8 cellular contexts compared by ENCODE assay signal in genomic region chr1:181189691-181190361, GRCh38.
DNase-seq lines count a peak whose midpoint lies in the region; ATAC-seq, FAIRE-seq and TF ChIP-seq lines count a peak whose summit lies in the region.

No MANE protein-coding gene starts in this region.

- H4K20me1 ChIP-seq in IMR-90 (ENCODE audit: insufficient read depth, low read length) (no peaks in the 10 kb centered on the region), SK-N-SH (ENCODE audit: insufficient read depth) (no peaks in the 10 kb centered on the region)

- H2BK120ac ChIP-seq in IMR-90 (ENCODE audit: low read depth, low read length) = no peak overlapping the region

- CTCF ChIA-PET in IMR-90 (lab: Yijun Ruan, JAX) (interaction anchor here (0.6 to 1.2 kb wide), 7 partner anchors 11 to 891 kb away, joined by 3 to 8 read pairs (median 3); no protein-coding TSS in a partner anchor), SK-N-SH (lab: Yijun Ruan, JAX) (interaction anchor here (0.6 to 10.9 kb wide), 54 partner anchors 10 to 917 kb away, joined by 3 to 134 read pairs (median 4); no protein-coding TSS in a partner anchor)

- H3K9me1 ChIP-seq in IMR-90 (ENCODE audit: insufficient read depth, low read length) = no peaks in the 10 kb centered on the region

- H3K27me3 ChIP-seq in IMR-90 (ENCODE audit: control insufficient read depth, insufficient read depth, low read length) = peaks cover 25% of the 10 kb centered on the region
- H3K27me3 ChIP-seq in SK-N-SH (ENCODE audit: insufficient read depth) = peaks cover 6% of the 10 kb centered on the region; the same call in 1 of the 2 replicates
- peaks cover 0 to 30% (median 9%) of the 10 kb centered on the region in 7 donors for H3K27me3 ChIP-seq in heart right ventricle
- H3K27me3 ChIP-seq in psoas muscle (ENCODE audit: insufficient read depth in 3 of 3, low read length in 2 of 3) = no peaks in the 10 kb centered on the region

- H3K9me3 ChIP-seq in IMR-90 (ENCODE audit: control insufficient read depth, insufficient read depth, low read length) (no peaks in the 10 kb centered on the region), SK-N-SH (no peaks in the 10 kb centered on the region), heart right ventricle (peaks cover 0 to 4% (median 0%) of the 10 kb centered on the region in 11 donors), psoas muscle (no peaks in the 10 kb centered on the region)

- H3K4me2 ChIP-seq in IMR-90 (ENCODE audit: low read depth, low read length) (peak overlapping the region; percentile 60; the same call in 1 of the 2 replicates), SK-N-SH (peak overlapping the region; percentile 92)

- no peak for FAIRE-seq in urothelium cell line (lab: Jason Lieb, UNC)

- H3K4ac ChIP-seq in IMR-90 (ENCODE audit: low read depth, low read length) = no peak overlapping the region

- no peaks in the 10 kb centered on the region for H3K36me3 ChIP-seq in IMR-90 (ENCODE audit: control insufficient read depth, insufficient read depth, low read length)
- H3K36me3 ChIP-seq in SK-N-SH (replicated peaks in 1 of 2; ENCODE audit: control insufficient read depth in 1 of 2, insufficient read depth in 2 of 2, low read length in 1 of 2) = no peaks in the 10 kb centered on the region
- no peaks in the 10 kb centered on the region for H3K36me3 ChIP-seq in heart right ventricle
- H3K36me3 ChIP-seq in psoas muscle (ENCODE audit: insufficient read depth in 1 of 2, low read depth in 1 of 2) = no peaks in the 10 kb centered on the region

- TF ChIP-seq CTCF in AG09309 (IDR thresholded peaks at IDR 0.05; ENCODE audit: control insufficient read depth, insufficient read depth, low read depth, low read length, missing control alignments) = peak; percentile 88
- peak; percentile 96 for TF ChIP-seq CTCF in IMR-90 (conservative IDR thresholded peaks at IDR 0.05; ENCODE audit: low read depth, low read length)
- peak; percentile 96 for TF ChIP-seq CTCF in SK-N-SH (IDR thresholded peaks at IDR 0.05)
- TF ChIP-seq CTCF in heart right ventricle (IDR thresholded peaks at IDR 0.05) = peak; percentile 86 to 97 (median 95)
- TF ChIP-seq CTCF in psoas muscle (IDR thresholded peaks at IDR 0.05) = peak; percentile 99

- H3K14ac ChIP-seq in IMR-90 (replicated peaks; ENCODE audit: low read depth, low read length) = no peak overlapping the region

- no peak for TF ChIP-seq POLR2A in IMR-90 (IDR thresholded peaks at IDR 0.05; ENCODE audit: low read depth, low read length)

- WGBS in IMR-90 (ENCODE audit: extremely low coverage in 2 of 2, insufficient read length in 1 of 2), 2 experiments = 9% methylated on average over 17 of the region's 40 CpGs; no CpG with 5 or more reads in 1 of the 2 experiments
- WGBS in SK-N-SH (ENCODE audit: low lambda C conversion rate) = 0% methylated on average over 10 of the region's 40 CpGs
- 6% methylated on average over 40 of the region's 40 CpGs for WGBS in heart right ventricle, 2 donors
- WGBS in psoas muscle, 3 donors = 9 to 10% (median 9%) methylated on average over 38 to 40 of the region's 40 CpGs

- H4K91ac ChIP-seq in IMR-90 (ENCODE audit: insufficient read depth, low read depth, low read length) = no peak overlapping the region

- H3F3A ChIP-seq in SK-N-SH (replicated peaks; ENCODE audit: insufficient read depth) = no peaks in the 10 kb centered on the region

- TF ChIP-seq RAD21 in IMR-90 (IDR thresholded peaks at IDR 0.05; ENCODE audit: low read length) (peak; percentile 92), SK-N-SH (IDR thresholded peaks at IDR 0.05; ENCODE audit: low read length) (peak; percentile 86)

- no peak for DNase-seq in AG09309 (ENCODE audit: low read depth)
- peak; percentile 29 for DNase-seq in IMR-90
- peak; percentile 92 for DNase-seq in SK-N-SH
- DNase-seq in activated naive CD4-positive, alpha-beta T cell treated with anti-CD3 and anti-CD28 coated beads, Interleukin-2, amount 50 U/mL, for 16 hours = peak; percentile 78
- peak; percentile 36 to 77 for DNase-seq in heart right ventricle
- DNase-seq in psoas muscle = peak; percentile 65 to 80
- peak; percentile 87 for DNase-seq in urothelium cell line (ENCODE audit: low spot score)

- in situ Hi-C loops in IMR-90 (cut with MboI; ENCODE audit: low sequenced_read_pairs) = loop anchor here (5.0 kb wide), 1 partner anchor 232 kb away; no protein-coding TSS in a partner anchor

- no peaks in the 10 kb centered on the region for H3K79me2 ChIP-seq in SK-N-SH (ENCODE audit: insufficient read depth)

- ATAC-seq in GM18858 (IDR thresholded peaks at IDR 0.05; ENCODE audit: unreplicated experiment) = peak; percentile 55
- ATAC-seq in IMR-90 (ENCODE audit: low read depth) = peak; percentile 99
- ATAC-seq in heart right ventricle = peak; percentile 89 to 93 (median 92)
- peak; percentile 92 to 99 (median 95) for ATAC-seq in psoas muscle

- no peaks in the 10 kb centered on the region for H3K79me1 ChIP-seq in IMR-90 (ENCODE audit: low read depth in 1 of 2, low read length in 2 of 2)

- intact Hi-C loops in IMR-90 (cut with micrococcal nuclease) = loop anchor here (1.0 to 5.0 kb wide), 2 partner anchors 235 to 1207 kb away; no protein-coding TSS in a partner anchor
- intact Hi-C loops in heart right ventricle (cut with DNase I) = loop anchor here in 9 of 10 donors (1.0 to 10.0 kb wide), 6 partner anchors 135 to 236 kb away; no protein-coding TSS in a partner anchor
- intact Hi-C loops in psoas muscle (cut with DNase I) = loop anchor here (1.0 to 5.0 kb wide), 3 partner anchors 234 to 912 kb away; no protein-coding TSS in a partner anchor

- no peaks in the 10 kb centered on the region for H3K4me1 ChIP-seq in IMR-90 (ENCODE audit: control insufficient read depth, insufficient read depth, low read length)
- no peaks in the 10 kb centered on the region; a peak in 1 of 4 replicates for H3K4me1 ChIP-seq in SK-N-SH (ENCODE audit: control insufficient read depth in 1 of 2, insufficient read depth in 2 of 2, low read depth in 1 of 2, low read length in 1 of 2)
- H3K4me1 ChIP-seq in heart right ventricle = peaks cover 0 to 12% (median 10%) of the 10 kb centered on the region in 9 donors
- peaks cover 2% of the 10 kb centered on the region for H3K4me1 ChIP-seq in psoas muscle

- dilution Hi-C loops in IMR-90 (cut with HindIII; ENCODE audit: low sequenced_read_pairs, unreplicated experiment) = no loop called here

- no peak overlapping the region for H4K8ac ChIP-seq in IMR-90 (ENCODE audit: low read depth in 2 of 2, low read length in 2 of 2)

- H3K27ac ChIP-seq in IMR-90 (ENCODE audit: insufficient read depth, low read length) (no peak overlapping the region), SK-N-SH (ENCODE audit: low read depth in 2 of 2, low read length in 1 of 2) (no peak overlapping the region), heart right ventricle (peak overlapping the region in 2 of 10 donors; percentile 7 to 12), psoas muscle (no peak overlapping the region)

- no peak overlapping the region for H2AK9ac ChIP-seq in IMR-90 (replicated peaks; ENCODE audit: low read depth, low read length, poor library complexity)

- no peak overlapping the region for H2BK20ac ChIP-seq in IMR-90 (ENCODE audit: low read depth, low read length)

- BruUV-seq in IMR-90 (replicated peaks; lab: Mats Ljungman, UMichigan) = no TSS peak

- H3K9ac ChIP-seq in IMR-90 (ENCODE audit: low read depth, low read length) (peak overlapping the region; percentile 36; the same call in 1 of the 2 replicates), SK-N-SH (no peak overlapping the region)

- no peak overlapping the region for H2AK5ac ChIP-seq in IMR-90 (ENCODE audit: low read depth, low read length)

- no peak for TF ChIP-seq EP300 in SK-N-SH (IDR thresholded peaks at IDR 0.05; ENCODE audit: borderline replicate concordance in 1 of 2, low read depth in 1 of 2, low read length in 1 of 2)

- H2AFZ ChIP-seq in IMR-90 (replicated peaks; ENCODE audit: low read length, poor library complexity) (peak overlapping the region; percentile 85), SK-N-SH (ENCODE audit: low read depth) (no peak overlapping the region)

- peak overlapping the region; percentile 22 for H3K4me3 ChIP-seq in AG09309 (ENCODE audit: control insufficient read depth, low read depth, low read length)
- peak overlapping the region; percentile 26; the same call in 1 of the 2 replicates for H3K4me3 ChIP-seq in IMR-90 (ENCODE audit: insufficient read depth, low read depth, low read length)
- peak overlapping the region; percentile 32 to 62 for H3K4me3 ChIP-seq in SK-N-SH (ENCODE audit: low read depth in 2 of 2, low read length in 1 of 2)
- H3K4me3 ChIP-seq in heart right ventricle = peak overlapping the region in 8 of 10 donors; percentile 18 to 46 (median 34)
- peak overlapping the region; percentile 43 for H3K4me3 ChIP-seq in psoas muscle

- H2BK5ac ChIP-seq in IMR-90 (ENCODE audit: low read depth, low read length, poor library complexity, severe bottlenecking) = no peak overlapping the region

- H4K5ac ChIP-seq in IMR-90 (ENCODE audit: low read depth, low read length) = no peak overlapping the region

- no peak overlapping the region for H3K56ac ChIP-seq in IMR-90 (ENCODE audit: extremely low read depth, insufficient read depth, low read length)

- H3K23ac ChIP-seq in IMR-90 (ENCODE audit: low read depth, low read length) = no peak overlapping the region

- POLR2A ChIA-PET in IMR-90 (lab: Charles Lee; ENCODE audit: unreplicated experiment) (no interaction called here), SK-N-SH (lab: Yijun Ruan, JAX) (no interaction called here)

- H3K9me2 ChIP-seq in SK-N-SH = no peaks in the 10 kb centered on the region

- no peak overlapping the region for H2BK15ac ChIP-seq in IMR-90 (ENCODE audit: low read depth, low read length)

- no peak overlapping the region for H3K18ac ChIP-seq in IMR-90 (ENCODE audit: low read depth, low read length)

TF ChIP-seq in IMR-90, 13 proteins besides CTCF, POLR2A, EP300 and RAD21 (continues in another document):
- no peak for TF ChIP-seq BHLHE40 (IDR thresholded peaks at IDR 0.05; ENCODE audit: low read depth, low read length)
- TF ChIP-seq MXI1 (IDR thresholded peaks at IDR 0.05; ENCODE audit: borderline replicate concordance, low read depth, low read length) = no peak

TF ChIP-seq in SK-N-SH, 30 proteins besides CTCF, POLR2A, EP300 and RAD21 (continues in another document):
- no peak for TF ChIP-seq ZBTB33 (IDR thresholded peaks at IDR 0.05; ENCODE audit: borderline replicate concordance, low read depth)
- peak; percentile 82 for TF ChIP-seq SMC3 (IDR thresholded peaks at IDR 0.05; ENCODE audit: low read depth, low read length)
